Comparison of ENCODE assay signal across 21 cellular contexts in genomic region chr2:136171223-136171622, GRCh38. TPM values are rescaled to one million over a fixed set of nuclear protein-coding genes. Genes with fewer than 3 reads are reported as not detected.
DNase-seq lines count a peak whose midpoint lies in the region; ATAC-seq, FAIRE-seq and TF ChIP-seq lines count a peak whose summit lies in the region.
"Had no signal": no experiment of that assay in that cellular context is flagged by ENCODE, and none has a peak within 500 bp of the region (broad histone marks: within the 10 kb centered on the region; RNA-seq: fewer than 3 reads in every experiment).

No MANE protein-coding gene starts in this region.

- TF ChIP-seq POLR2A in NB4 (IDR thresholded peaks at IDR 0.05; ENCODE audit: extremely low read depth, insufficient read length) (no peak), GM12878 (IDR thresholded peaks at IDR 0.05; ENCODE audit: low read depth, low read length) (no peak)

- RAD21 ChIA-PET in GM12878 (lab: Charles Lee; ENCODE audit: unreplicated experiment): no interaction called here

- H3K27ac ChIP-seq in GM12878 (ENCODE audit: control insufficient read depth, insufficient read depth): no peak overlapping the region
- H3K27ac ChIP-seq: 22Rv1, RWPE1 had no signal

- ATAC-seq in GM12878: peak; percentile 73
- ATAC-seq in stimulated activated naive B cell treated with anti-CD40 and anti-IgM and Interleukin-4, amounts not matched to agents 10 μg/mL and 1 μg/mL and 100 μg/mL, for 72 hours (replicated peaks): no peak
- ATAC-seq: CD8-positive, alpha-beta T cell had no signal

- H3K27me3 Mint-ChIP-seq in stimulated activated naive B cell treated with anti-CD40 and anti-IgM and Interleukin-4, amounts not matched to agents 10 μg/mL and 1 μg/mL and 100 μg/mL, for 72 hours: no peaks in the 10 kb centered on the region

- no peaks in the 10 kb centered on the region; the same call in 2 of the 3 replicates for H3K9me3 ChIP-seq in GM12878 (replicated peaks; ENCODE audit: control insufficient read depth, insufficient read depth, low read length)

- H3K4me1 ChIP-seq in GM12878 (ENCODE audit: control insufficient read depth, insufficient read depth, low read length): no peaks in the 10 kb centered on the region

- no peak overlapping the region for H2AFZ ChIP-seq in GM12878 (ENCODE audit: control insufficient read depth, low read depth, low read length)

- no peaks in the 10 kb centered on the region for H4K20me1 ChIP-seq in GM12878 (ENCODE audit: control insufficient read depth, insufficient read depth)

- H3K79me2 ChIP-seq in GM12878 (ENCODE audit: control insufficient read depth, insufficient read depth, low read length): no peaks in the 10 kb centered on the region

- intact Hi-C loops in GM12878 (cut with micrococcal nuclease; ENCODE audit: unreplicated experiment): no loop called here

- no peaks in the 10 kb centered on the region for H3K36me3 ChIP-seq in GM12878 (ENCODE audit: control insufficient read depth in 2 of 2, insufficient read depth in 2 of 2, low read length in 1 of 2)

- peaks cover 0 to 2% of the 10 kb centered on the region in 2 donors for H3K36me3 Mint-ChIP-seq in stimulated activated naive B cell treated with anti-CD40 and anti-IgM and Interleukin-4, amounts not matched to agents 10 μg/mL and 1 μg/mL and 100 μg/mL, for 72 hours
- H3K36me3 Mint-ChIP-seq: CD8-positive, alpha-beta T cell had no signal

- H3K4me3 Mint-ChIP-seq in stimulated activated naive B cell treated with anti-CD40 and anti-IgM and Interleukin-4, amounts not matched to agents 10 μg/mL and 1 μg/mL and 100 μg/mL, for 72 hours: no peak overlapping the region
- H3K4me3 Mint-ChIP-seq: CD8-positive, alpha-beta T cell; HFFc6 had no signal

- DNase-seq in NCI-H146 (lab: John Stamatoyannopoulos, UW) (peak; percentile 12), NCI-H146 treated with DMSO at 0.1 percent for 48 hours (lab: John Stamatoyannopoulos, UW; ENCODE audit: unreplicated experiment) (no peak), NB4 (ENCODE audit: low read depth) (no peak), GM12878 (ENCODE audit: low read depth, low spot score) (no peak), NCI-H2171 treated with DMSO at 0.1 percent for 48 hours (lab: John Stamatoyannopoulos, UW) (no peak), pons (ENCODE audit: low spot score) (no peak), NCI-H2196 (lab: John Stamatoyannopoulos, UW; ENCODE audit: unreplicated experiment) (no peak)
- DNase-seq in stimulated activated naive B cell treated with anti-CD40 and anti-IgM and Interleukin-4, amounts not matched to agents 10 μg/mL and 1 μg/mL and 100 μg/mL, for 72 hours: no peak
- DNase-seq: CD8-positive, alpha-beta T cell; DMS79; HFFc6; MV-4-11; NCI-H1436; NCI-H2081; NCI-H524 had no signal

- H3K4me1 Mint-ChIP-seq in stimulated activated naive B cell treated with anti-CD40 and anti-IgM and Interleukin-4, amounts not matched to agents 10 μg/mL and 1 μg/mL and 100 μg/mL, for 72 hours: peaks cover 34 to 48% of the 10 kb centered on the region in 2 donors

- no peak overlapping the region for H3K4me3 ChIP-seq in NB4 (ENCODE audit: low read depth, low read length)
- no peak overlapping the region for H3K4me3 ChIP-seq in GM12878

- SMC1A ChIA-PET in GM12878 (lab: Charles Lee; ENCODE audit: uncharacterized antibody, unreplicated experiment): interaction anchor here (0.5 to 1.4 kb wide), 2 partner anchors 213 to 784 kb away, joined by 3 to 4 read pairs; no protein-coding TSS in a partner anchor

- H3K9me3 Mint-ChIP-seq in stimulated activated naive B cell treated with anti-CD40 and anti-IgM and Interleukin-4, amounts not matched to agents 10 μg/mL and 1 μg/mL and 100 μg/mL, for 72 hours: peaks cover 0 to 4% of the 10 kb centered on the region in 2 donors
- H3K9me3 Mint-ChIP-seq: CD8-positive, alpha-beta T cell had no signal

- WGBS in GM12878 (ENCODE audit: insufficient coverage, insufficient replicate concordance, low lambda C conversion rate, missing lambda C conversion rate): 78% methylated on average over 4 of the region's 4 CpGs

- no peak for FAIRE-seq in GM12878 (lab: Jason Lieb, UNC)
- FAIRE-seq: G401.6, GM19239 had no signal

- H3K9ac ChIP-seq in GM12878 (ENCODE audit: control insufficient read depth, insufficient read depth, low read length): no peak overlapping the region

- in situ Hi-C loops in GM12878 (cut with MboI): no loop called here

- BruUV-seq in GM12878 (replicated peaks; lab: Mats Ljungman, UMichigan): no TSS peak

- POLR2A ChIA-PET in GM12878 (lab: Charles Lee): no interaction called here

- H3K27me3 ChIP-seq in GM12878 (replicated peaks in 1 of 2; ENCODE audit: control insufficient read depth in 2 of 2, insufficient read depth in 2 of 2, low read length in 1 of 2): peaks cover 0 to 8% of the 10 kb centered on the region in 2 experiments; a peak in 2 of 4 replicates

- peak; percentile 60 for TF ChIP-seq RAD21 in GM12878 (IDR thresholded peaks at IDR 0.05; ENCODE audit: insufficient read depth, low read depth, low read length)

- TF ChIP-seq EP300 in GM12878 (IDR thresholded peaks at IDR 0.05; ENCODE audit: borderline replicate concordance in 1 of 2, control insufficient read depth in 1 of 2, low read depth in 2 of 2, low read length in 2 of 2): no peak

- no peak overlapping the region for H3K4me2 ChIP-seq in GM12878 (ENCODE audit: control insufficient read depth, insufficient read depth)

- CTCF ChIA-PET in GM12878 (lab: Yijun Ruan, JAX): interaction anchor here (0.6 to 1.1 kb wide), 2 partner anchors 85 to 140 kb away, joined by 3 read pairs; no protein-coding TSS in a partner anchor

- peak overlapping the region; percentile 26 for H3K27ac Mint-ChIP-seq in stimulated activated naive B cell treated with anti-CD40 and anti-IgM and Interleukin-4, amounts not matched to agents 10 μg/mL and 1 μg/mL and 100 μg/mL, for 72 hours
- H3K27ac Mint-ChIP-seq: CD8-positive, alpha-beta T cell; HFFc6 had no signal

- TF ChIP-seq CTCF in NB4 (IDR thresholded peaks at IDR 0.05; ENCODE audit: low read depth, low read length): peak; percentile 19
- TF ChIP-seq CTCF in GM12878 (IDR thresholded peaks at IDR 0.05 in 2 of 3, conservative IDR thresholded peaks at IDR 0.05 in 1 of 3; ENCODE audit: control insufficient read depth in 2 of 3, extremely low read depth in 1 of 3, insufficient read depth in 1 of 3, low read depth in 3 of 3, low read length in 3 of 3): peak in 2 of 3 experiments; percentile 25 to 36; a peak in 3 of 6 replicates

TF ChIP-seq in GM12878, 131 proteins besides CTCF, POLR2A, EP300 and RAD21:
- TF ChIP-seq SMC3 (IDR thresholded peaks at IDR 0.05; ENCODE audit: borderline replicate concordance, low read length) (peak; percentile 38; the same call in 1 of the 2 replicates), DPF2 (IDR thresholded peaks at IDR 0.05) (no peak)

RNA-seq across cellular contexts. Expression of gene CXCR4, which starts 53.3 kb away (rescaled TPM):
- total RNA-seq in GM12878 (2013; cell fraction: nucleolus; rRNA removed): 345 and 356 TPM in 2 replicates
- total RNA-seq in GM12878 (2014; rRNA removed) (53.3 and 59.5 TPM in 2 replicates), GM12878 (2014; rRNA removed; fragmentation: Illumina TruSeq; extraction: Trizol) (47.2 and 48.7 TPM in 2 replicates), GM12878 (2021) (45.9 and 49.6 TPM in 2 replicates)
- 11.9 TPM for polyA plus RNA-seq in GM12878 (2011; ENCODE audit: low read depth)
- polyA plus RNA-seq in GM12878 (2011; rRNA removed) (489 and 749 TPM in 2 replicates), GM12878 (2014; fragmentation: Illumina TruSeq; extraction: Trizol) (69.2 and 78.8 TPM in 2 replicates), GM12878 (2014; fragmentation: Nextera tagmentation; extraction: Ambion mirVana) (10 to 100 TPM; 31.1 to 32.3 TPM), GM12878 (2014; rRNA removed) (56.7 and 65.7 TPM in 2 replicates), GM12878 (2016; fragmentation: Nextera tagmentation; extraction: Ambion mirVana) (10 to 100 TPM; 52.1 to 55.7 TPM)
- 908 and 922 TPM in 2 replicates for polyA plus RNA-seq in GM12878 (2011; cell fraction: cytosol; rRNA removed)
- polyA plus RNA-seq in GM12878 (2011; cell fraction: nucleus; rRNA removed): 473 and 829 TPM in 2 replicates
- 11.9 and 13.5 TPM in 2 replicates for polyA plus RNA-seq in GM12878 (2012)
- 1,227 and 1,449 TPM in 2 replicates for polyA minus RNA-seq in GM12878 (2011; rRNA and poly(A)+ RNA removed)
- 271 and 274 TPM in 2 replicates for polyA minus RNA-seq in GM12878 (2011; cell fraction: cytosol; rRNA and poly(A)+ RNA removed)
- polyA minus RNA-seq in GM12878 (2011; cell fraction: nucleus; rRNA and poly(A)+ RNA removed): 348 and 356 TPM in 2 replicates
- total RNA-seq: HFFc6, LHCN-M2 had no signal
- polyA plus RNA-seq: AG04450 had no signal
